In the genomic region with DNA sequence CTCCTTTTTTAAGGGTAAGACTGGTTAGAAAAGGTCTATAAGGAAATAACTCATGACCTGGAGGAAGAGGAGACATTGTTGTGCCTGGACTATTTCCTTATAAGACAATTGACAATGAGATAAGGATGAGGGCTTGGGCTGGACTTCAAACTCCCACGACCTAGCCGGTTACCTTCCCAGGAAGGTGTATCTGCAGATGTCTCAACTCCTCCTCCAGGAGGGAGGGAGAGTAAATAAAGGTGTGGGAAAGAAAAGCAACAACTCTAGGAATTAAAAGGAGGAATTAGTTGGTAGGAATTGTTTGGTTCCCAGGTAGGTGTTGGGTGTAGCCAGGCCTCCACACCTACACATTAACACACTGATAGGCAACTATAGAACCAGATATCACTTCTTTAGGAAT, we compare ENCODE assay signal across 30 cellular contexts.
DNase-seq lines count a peak whose midpoint lies in the region; ATAC-seq, FAIRE-seq and TF ChIP-seq lines count a peak whose summit lies in the region.
"Had no signal": no experiment of that assay in that cellular context is flagged by ENCODE, and none has a peak within 500 bp of the region (broad histone marks: within the 10 kb centered on the region; RNA-seq: fewer than 3 reads in every experiment).

No MANE protein-coding gene starts in this region.

- H3K79me2 ChIP-seq in HCT116 (ENCODE audit: insufficient read depth, low read length) = no peaks in the 10 kb centered on the region

- no peak overlapping the region for H3K4me2 ChIP-seq in HCT116 (ENCODE audit: low read length)

- no peaks in the 10 kb centered on the region for H3K9me2 ChIP-seq in HCT116 (ENCODE audit: insufficient read depth)

- TF ChIP-seq POLR2A in HCT116 (IDR thresholded peaks at IDR 0.05; ENCODE audit: borderline replicate concordance, extremely low read depth, insufficient read depth, insufficient read length) (no peak), esophagus squamous epithelium (IDR thresholded peaks at IDR 0.05) (no peak)

- H3K4me1 ChIP-seq in HCT116 (ENCODE audit: control insufficient read depth in 1 of 2, insufficient read depth in 2 of 2, low read length in 2 of 2) = peaks cover 0 to 15% of the 10 kb centered on the region in 2 experiments; a peak in 2 of 4 replicates
- H3K4me1 ChIP-seq in esophagus squamous epithelium = peaks cover 4 to 24% (median 5%) of the 10 kb centered on the region in 3 donors
- H3K4me1 ChIP-seq in skeletal muscle tissue (ENCODE audit: control insufficient read depth in 3 of 3, insufficient read depth in 3 of 3, low read length in 3 of 3) = peaks cover 14 to 23% (median 16%) of the 10 kb centered on the region in 3 donors
- 0 out of 2 replicates have a peak, but pooled peaks cover under 1% of the 10 kb centered on the region for H3K4me1 ChIP-seq in SJCRH30

- H3K4me3 Mint-ChIP-seq in WTC11 = no peak overlapping the region
- H3K4me3 Mint-ChIP-seq: activated naive CD4-positive, alpha-beta T cell treated with anti-CD3 and anti-CD28 coated beads, Interleukin-2, amount 50 U/mL, for 24 hours; activated T-helper 1 cell treated with anti-CD3 and anti-CD28 coated beads, Interleukin-12 subunit alpha, Interleukin-12 subunit beta, Interleukin-2, Interleukin-4 antibody, amounts not matched to agents 30 ng/mL and 10 ng/mL and 1 ng/mL, durations not matched to agents 14 hours and 24 hours and 36 hours had no signal

- no peak overlapping the region for H3K27ac ChIP-seq in HCT116 (ENCODE audit: low read depth, low read length)
- H3K27ac ChIP-seq in RWPE1 = no peak overlapping the region
- H3K27ac ChIP-seq in esophagus squamous epithelium = peak overlapping the region in 3 of 4 donors; percentile 7 to 52 (median 22)
- H3K27ac ChIP-seq in skeletal muscle tissue (ENCODE audit: low read depth, low read length) = peak overlapping the region; percentile 93
- no peak overlapping the region for H3K27ac ChIP-seq in SJCRH30
- H3K27ac ChIP-seq: dorsolateral prefrontal cortex, vagina had no signal

- no peaks in the 10 kb centered on the region for H3K36me3 ChIP-seq in HCT116 (ENCODE audit: control insufficient read depth in 1 of 2, insufficient read depth in 2 of 2, low read length in 2 of 2)
- H3K36me3 ChIP-seq in esophagus squamous epithelium = no peaks in the 10 kb centered on the region
- no peaks in the 10 kb centered on the region for H3K36me3 ChIP-seq in skeletal muscle tissue (ENCODE audit: control insufficient read depth in 3 of 3, insufficient read depth in 3 of 3, low read length in 3 of 3)
- H3K36me3 ChIP-seq in SJCRH30 = no peaks in the 10 kb centered on the region
- H3K36me3 ChIP-seq: esophagus muscularis mucosa, gastrocnemius medialis, right atrium auricular region, vagina had no signal

- DNase-seq in HCT116 (ENCODE audit: low read depth, low spot score) (no peak), RWPE1 (ENCODE audit: low spot score) (peak; percentile 16), esophagus squamous epithelium (lab: John Stamatoyannopoulos, UW) (no peak), ACHN (no peak), WTC11 (ENCODE audit: low spot score) (no peak), GM19239 (ENCODE audit: insufficient read length, low spot score) (no peak), SJCRH30 (no peak)
- DNase-seq: activated CD4-positive, CD25-positive, alpha-beta regulatory T cell treated with anti-CD3 and anti-CD28 coated beads, Interleukin-2, amount 50 U/mL, for 72 hours; anterior cingulate cortex; caudate nucleus; dorsolateral prefrontal cortex; gastrocnemius medialis; HCEC 1CT; Karpas-422; NCI-H1048; NCI-H187; NCI-H69; nucleus accumbens; stimulated activated CD4-positive, alpha-beta T cell treated with anti-CD3 and anti-CD28 coated beads, Interleukin-15, amount 100 ng/mL, for 24 hours; stimulated activated CD8-positive, alpha-beta memory T cell treated with anti-CD3 and anti-CD28 coated beads, Interleukin-4, amount 100 ng/mL, for 48 hours had no signal

- H4K20me1 ChIP-seq in HCT116 (ENCODE audit: insufficient read depth) = no peaks in the 10 kb centered on the region

- H3K4me1 Mint-ChIP-seq in WTC11 = peaks cover 7% of the 10 kb centered on the region
- H3K4me1 Mint-ChIP-seq: activated naive CD4-positive, alpha-beta T cell treated with anti-CD3 and anti-CD28 coated beads, Interleukin-2, amount 50 U/mL, for 24 hours had no signal

- WGBS in esophagus squamous epithelium, 2 donors = 27 to 47% methylated on average over 2 of the region's 2 CpGs

- no peak overlapping the region for H3K27ac Mint-ChIP-seq in WTC11
- H3K27ac Mint-ChIP-seq: activated naive CD4-positive, alpha-beta T cell treated with anti-CD3 and anti-CD28 coated beads, Interleukin-2, amount 50 U/mL, for 24 hours; activated T-helper 1 cell treated with anti-CD3 and anti-CD28 coated beads, Interleukin-12 subunit alpha, Interleukin-12 subunit beta, Interleukin-2, Interleukin-4 antibody, amounts not matched to agents 30 ng/mL and 10 ng/mL and 1 ng/mL, durations not matched to agents 14 hours and 24 hours and 36 hours had no signal

- TF ChIP-seq RAD21 in HCT116 (IDR thresholded peaks at IDR 0.05; ENCODE audit: low read depth) = no peak

- no peaks in the 10 kb centered on the region for H3K27me3 ChIP-seq in HCT116 (ENCODE audit: insufficient read depth, low read length)
- no peaks in the 10 kb centered on the region for H3K27me3 ChIP-seq in esophagus squamous epithelium
- H3K27me3 ChIP-seq in skeletal muscle tissue (ENCODE audit: control insufficient read depth in 3 of 3, insufficient read depth in 3 of 3, low read length in 3 of 3) = no peaks in the 10 kb centered on the region
- no peaks in the 10 kb centered on the region for H3K27me3 ChIP-seq in SJCRH30
- H3K27me3 ChIP-seq: dorsolateral prefrontal cortex, esophagus muscularis mucosa, gastrocnemius medialis, right atrium auricular region, vagina had no signal

- CTCF ChIA-PET in HCT116 (lab: Charles Lee) = no interaction called here
- CTCF ChIA-PET in RWPE1 (lab: Yijun Ruan, JAX) = no interaction called here
- CTCF ChIA-PET in WTC11 (lab: Charles Lee) = no interaction called here

- peak overlapping the region; percentile 54 for H2AFZ ChIP-seq in HCT116 (ENCODE audit: low read depth, low read length, poor library complexity, severe bottlenecking)

- H3K27me3 Mint-ChIP-seq in WTC11 (ENCODE audit: low read depth) = no peaks in the 10 kb centered on the region
- H3K27me3 Mint-ChIP-seq: activated naive CD4-positive, alpha-beta T cell treated with anti-CD3 and anti-CD28 coated beads, Interleukin-2, amount 50 U/mL, for 24 hours had no signal

- H3K9me3 ChIP-seq in HCT116 (ENCODE audit: control insufficient read depth in 1 of 2, insufficient read depth in 1 of 2, low read depth in 1 of 2, low read length in 2 of 2) = no peaks in the 10 kb centered on the region
- H3K9me3 ChIP-seq in esophagus squamous epithelium = no peaks in the 10 kb centered on the region
- no peaks in the 10 kb centered on the region for H3K9me3 ChIP-seq in skeletal muscle tissue (ENCODE audit: control insufficient read depth in 3 of 3, low read length in 3 of 3)
- H3K9me3 ChIP-seq in SJCRH30 (replicated peaks) = no peaks in the 10 kb centered on the region
- H3K9me3 ChIP-seq: esophagus muscularis mucosa, gastrocnemius medialis, right atrium auricular region, vagina had no signal

- no peaks in the 10 kb centered on the region for H3K36me3 Mint-ChIP-seq in WTC11
- H3K36me3 Mint-ChIP-seq: activated naive CD4-positive, alpha-beta T cell treated with anti-CD3 and anti-CD28 coated beads, Interleukin-2, amount 50 U/mL, for 24 hours had no signal

- no peak for ATAC-seq in HCT116
- no peak for ATAC-seq in WTC11
- ATAC-seq: gastrocnemius medialis, Right ventricle myocardium inferior had no signal

- intact Hi-C loops in HCT116 (cut with micrococcal nuclease) (no loop called here), esophagus squamous epithelium (cut with DNase I) (no loop called here)

- no TSS peak for BruUV-seq in HCT116 (replicated peaks; lab: Mats Ljungman, UMichigan)

- no peak overlapping the region for H3K9ac ChIP-seq in HCT116 (ENCODE audit: low read length)
- H3K9ac ChIP-seq in skeletal muscle tissue (ENCODE audit: low read depth in 1 of 3, low read length in 3 of 3) = no peak overlapping the region

- TF ChIP-seq CTCF in HCT116 (IDR thresholded peaks at IDR 0.05 in 2 of 3, conservative IDR thresholded peaks at IDR 0.05 in 1 of 3; ENCODE audit: borderline replicate concordance in 1 of 3, insufficient read depth in 1 of 3, low read depth in 2 of 3, low read length in 2 of 3) (no peak), RWPE1 (conservative IDR thresholded peaks at IDR 0.05; ENCODE audit: low read depth) (no peak), esophagus squamous epithelium (IDR thresholded peaks at IDR 0.05) (no peak), WTC11 (IDR thresholded peaks at IDR 0.05) (no peak)

- no peak overlapping the region for H3K4me3 ChIP-seq in HCT116 (replicated peaks in 1 of 2; ENCODE audit: low read depth in 1 of 2, low read length in 2 of 2)
- H3K4me3 ChIP-seq in esophagus squamous epithelium = no peak overlapping the region
- no peak overlapping the region for H3K4me3 ChIP-seq in skeletal muscle tissue (ENCODE audit: low read length in 3 of 3)
- no peak overlapping the region for H3K4me3 ChIP-seq in SJCRH30
- H3K4me3 ChIP-seq: dorsolateral prefrontal cortex, esophagus muscularis mucosa, gastrocnemius medialis, lung, right atrium auricular region, vagina had no signal

- FAIRE-seq in GM19239 (lab: Jason Lieb, UNC) = no peak
- FAIRE-seq: G401.6, islet of Langerhans had no signal

- RAD21 ChIA-PET in HCT116 (lab: Charles Lee; ENCODE audit: low non-redundant PET in 1 of 2, low total read pairs in 2 of 2, uncharacterized antibody in 2 of 2, unreplicated experiment in 2 of 2) = no interaction called here

- POLR2A ChIA-PET in HCT116 (lab: Charles Lee) (no interaction called here), RWPE1 (lab: Yijun Ruan, JAX; ENCODE audit: low non-redundant PET) (no interaction called here), WTC11 (lab: Charles Lee) (no interaction called here)

- in situ Hi-C loops in ACHN (cut with HindIII; ENCODE audit: low pct_ligation_motif_present, low pct_unique_long_range_greater_than_20kb, low sequenced_read_pairs) = no loop called here

- no peaks in the 10 kb centered on the region for H3K9me3 Mint-ChIP-seq in WTC11
- H3K9me3 Mint-ChIP-seq: activated naive CD4-positive, alpha-beta T cell treated with anti-CD3 and anti-CD28 coated beads, Interleukin-2, amount 50 U/mL, for 24 hours; activated T-helper 1 cell treated with anti-CD3 and anti-CD28 coated beads, Interleukin-12 subunit alpha, Interleukin-12 subunit beta, Interleukin-2, Interleukin-4 antibody, amounts not matched to agents 30 ng/mL and 10 ng/mL and 1 ng/mL, durations not matched to agents 14 hours and 24 hours and 36 hours had no signal

TF ChIP-seq in HCT116, 20 proteins besides CTCF, POLR2A, EP300 and RAD21 (continues in another document):
- no peak for TF ChIP-seq EZH2 (IDR thresholded peaks at IDR 0.05)
- TF ChIP-seq, protein P1, sequence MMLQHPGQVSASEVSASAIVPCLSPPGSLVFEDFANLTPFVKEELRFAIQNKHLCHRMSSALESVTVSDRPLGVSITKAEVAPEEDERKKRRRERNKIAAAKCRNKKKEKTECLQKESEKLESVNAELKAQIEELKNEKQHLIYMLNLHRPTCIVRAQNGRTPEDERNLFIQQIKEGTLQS (IDR thresholded peaks at IDR 0.05) = no peak

TF ChIP-seq in WTC11, 78 proteins besides CTCF, POLR2A, EP300 and RAD21 (continues in another document):
- TF ChIP-seq ZNF396 (CRISPR knock-in tag; IDR thresholded peaks at IDR 0.05; ENCODE audit: borderline replicate concordance) (no peak), NFATC4 (CRISPR knock-in tag; IDR thresholded peaks at IDR 0.05) (no peak), NR1H2 (CRISPR knock-in tag; IDR thresholded peaks at IDR 0.05) (no peak)

Comparison
In these comparisons a context has a peak if more than half of its experiments do, and no peak if none do; other contexts are left out.
1. H3K27ac ChIP-seq: peak in esophagus squamous epithelium (3 of 4) and skeletal muscle tissue (single experiment); none in HCT116 (single experiment), RWPE1 (single experiment) and SJCRH30 (single experiment).